11 cellular contexts compared by ENCODE assay signal in genomic region chr2:74778381-74779371, GRCh38. TPM values are rescaled to one million over a fixed set of nuclear protein-coding genes. Genes with fewer than 3 reads are reported as not detected.
DNase-seq lines count a peak whose midpoint lies in the region; ATAC-seq and TF ChIP-seq lines count a peak whose summit lies in the region.
"Had no signal": no experiment of that assay in that cellular context is flagged by ENCODE, and none has a peak within 500 bp of the region (broad histone marks: within the 10 kb centered on the region; RNA-seq: fewer than 3 reads in every experiment).

No MANE protein-coding gene starts in this region.

- no peak overlapping the region for H3K4me2 ChIP-seq in HCT116 (ENCODE audit: low read length)

- no peaks in the 10 kb centered on the region for H3K9me3 Mint-ChIP-seq in glutamatergic neuron (ENCODE audit: unreplicated experiment)
- no peaks in the 10 kb centered on the region for H3K9me3 Mint-ChIP-seq in activated T-helper 2 cell treated with anti-CD3 and anti-CD28 coated beads, Interferon-gamma antibody, Interleukin-2, Interleukin-4, amounts not matched to agents 10 μg/mL and 5 μg/mL and 100 μg/mL, durations not matched to agents 14 hours and 24 hours and 36 hours
- H3K9me3 Mint-ChIP-seq: activated naive CD4-positive, alpha-beta T cell treated with anti-CD3 and anti-CD28 coated beads, Interleukin-2, amount 50 U/mL, for 24 hours had no signal

- H3K36me3 Mint-ChIP-seq in glutamatergic neuron (ENCODE audit: unreplicated experiment), result no peaks in the 10 kb centered on the region
- no peaks in the 10 kb centered on the region for H3K36me3 Mint-ChIP-seq in activated T-helper 2 cell treated with anti-CD3 and anti-CD28 coated beads, Interferon-gamma antibody, Interleukin-2, Interleukin-4, amounts not matched to agents 10 μg/mL and 5 μg/mL and 100 μg/mL, durations not matched to agents 14 hours and 24 hours and 36 hours (ENCODE audit: low read depth)
- H3K36me3 Mint-ChIP-seq: activated naive CD4-positive, alpha-beta T cell treated with anti-CD3 and anti-CD28 coated beads, Interleukin-2, amount 50 U/mL, for 24 hours had no signal

- H4K20me1 ChIP-seq in HCT116 (ENCODE audit: insufficient read depth), result no peaks in the 10 kb centered on the region

- no peak overlapping the region for H3K9ac ChIP-seq in HCT116 (ENCODE audit: low read length)

- CTCF ChIA-PET in HCT116 (lab: Charles Lee), result no interaction called here

- H3K4me3 Mint-ChIP-seq in glutamatergic neuron (ENCODE audit: unreplicated experiment), result no peak overlapping the region
- H3K4me3 Mint-ChIP-seq in activated T-helper 2 cell treated with anti-CD3 and anti-CD28 coated beads, Interferon-gamma antibody, Interleukin-2, Interleukin-4, amounts not matched to agents 10 μg/mL and 5 μg/mL and 100 μg/mL, durations not matched to agents 14 hours and 24 hours and 36 hours (ENCODE audit: low read depth), result no peak overlapping the region
- H3K4me3 Mint-ChIP-seq: activated naive CD4-positive, alpha-beta T cell treated with anti-CD3 and anti-CD28 coated beads, Interleukin-2, amount 50 U/mL, for 24 hours had no signal

- intact Hi-C loops in HCT116 (cut with micrococcal nuclease) (no loop called here), lower leg skin (cut with DNase I; ENCODE audit: low total_unique reads) (no loop called here)
- intact Hi-C loops in activated T-helper 2 cell treated with anti-CD3 and anti-CD28 coated beads, Interferon-gamma antibody, Interleukin-2, Interleukin-4, amounts not matched to agents 10 μg/mL and 5 μg/mL and 100 μg/mL, durations not matched to agents 14 hours and 24 hours and 36 hours (cut with micrococcal nuclease), result loop anchor here (5.0 kb wide), 1 partner anchor 59 kb away; no protein-coding TSS in a partner anchor

- no TSS peak for BruUV-seq in HCT116 (replicated peaks; lab: Mats Ljungman, UMichigan)

- POLR2A ChIA-PET in HCT116 (lab: Charles Lee), result no interaction called here

- no peaks in the 10 kb centered on the region for H3K79me2 ChIP-seq in HCT116 (ENCODE audit: insufficient read depth, low read length)

- no peaks in the 10 kb centered on the region for H3K9me3 ChIP-seq in HCT116 (ENCODE audit: control insufficient read depth in 1 of 2, insufficient read depth in 1 of 2, low read depth in 1 of 2, low read length in 2 of 2)

- RAD21 ChIA-PET in HCT116 (lab: Charles Lee; ENCODE audit: low non-redundant PET in 1 of 2, low total read pairs in 2 of 2, uncharacterized antibody in 2 of 2, unreplicated experiment in 2 of 2), result no interaction called here

- no peaks in the 10 kb centered on the region for H3K4me1 Mint-ChIP-seq in glutamatergic neuron (ENCODE audit: low read depth, unreplicated experiment)
- peaks cover 36% of the 10 kb centered on the region for H3K4me1 Mint-ChIP-seq in activated T-helper 2 cell treated with anti-CD3 and anti-CD28 coated beads, Interferon-gamma antibody, Interleukin-2, Interleukin-4, amounts not matched to agents 10 μg/mL and 5 μg/mL and 100 μg/mL, durations not matched to agents 14 hours and 24 hours and 36 hours (ENCODE audit: low read depth)

- H3K27ac ChIP-seq in HCT116 (ENCODE audit: low read depth, low read length), result no peak overlapping the region

- 0 out of 2 replicates have a peak, but pooled peaks have one; percentile 34 for ATAC-seq in HCT116
- ATAC-seq in GM21381 (IDR thresholded peaks at IDR 0.05; ENCODE audit: unreplicated experiment), result no peak
- no peak for ATAC-seq in GM21423 (IDR thresholded peaks at IDR 0.05; ENCODE audit: unreplicated experiment)

- no peak for TF ChIP-seq CTCF in HCT116 (IDR thresholded peaks at IDR 0.05 in 2 of 3, conservative IDR thresholded peaks at IDR 0.05 in 1 of 3; ENCODE audit: borderline replicate concordance in 1 of 3, insufficient read depth in 1 of 3, low read depth in 2 of 3, low read length in 2 of 3)
- no peak for TF ChIP-seq CTCF in glutamatergic neuron (IDR thresholded peaks at IDR 0.05; ENCODE audit: partially characterized antibody, unreplicated experiment)
- no peak for TF ChIP-seq CTCF in lower leg skin (IDR thresholded peaks at IDR 0.05)

- no peaks in the 10 kb centered on the region for H3K4me1 ChIP-seq in HCT116 (ENCODE audit: control insufficient read depth in 1 of 2, insufficient read depth in 2 of 2, low read length in 2 of 2)

- H2AFZ ChIP-seq in HCT116 (ENCODE audit: low read depth, low read length, poor library complexity, severe bottlenecking), result no peak overlapping the region

- TF ChIP-seq POLR2A in HCT116 (IDR thresholded peaks at IDR 0.05; ENCODE audit: borderline replicate concordance, extremely low read depth, insufficient read depth, insufficient read length), result no peak
- no peak for TF ChIP-seq POLR2A in lower leg skin (IDR thresholded peaks at IDR 0.05)

- H3K27ac Mint-ChIP-seq in glutamatergic neuron (ENCODE audit: unreplicated experiment), result no peak overlapping the region
- H3K27ac Mint-ChIP-seq in activated T-helper 2 cell treated with anti-CD3 and anti-CD28 coated beads, Interferon-gamma antibody, Interleukin-2, Interleukin-4, amounts not matched to agents 10 μg/mL and 5 μg/mL and 100 μg/mL, durations not matched to agents 14 hours and 24 hours and 36 hours, result no peak overlapping the region
- H3K27ac Mint-ChIP-seq: activated naive CD4-positive, alpha-beta T cell treated with anti-CD3 and anti-CD28 coated beads, Interleukin-2, amount 50 U/mL, for 24 hours had no signal

- no peaks in the 10 kb centered on the region for H3K27me3 ChIP-seq in HCT116 (ENCODE audit: insufficient read depth, low read length)

- no peak for TF ChIP-seq RAD21 in HCT116 (IDR thresholded peaks at IDR 0.05; ENCODE audit: low read depth)

- H3K4me3 ChIP-seq in HCT116 (replicated peaks in 1 of 2; ENCODE audit: low read depth in 1 of 2, low read length in 2 of 2) (no peak overlapping the region), lower leg skin (ENCODE audit: low read depth, poor library complexity, severe bottlenecking) (no peak overlapping the region)

- H3K9me2 ChIP-seq in HCT116 (ENCODE audit: insufficient read depth), result no peaks in the 10 kb centered on the region

- DNase-seq in AG08396 (ENCODE audit: low spot score) (peak; percentile 27), HCT116 (ENCODE audit: low read depth, low spot score) (no peak), NCI-H748 treated with DMSO at 0.1 percent for 48 hours (lab: John Stamatoyannopoulos, UW) (peak; percentile 87), glutamatergic neuron (peak; percentile 57), lower leg skin (ENCODE audit: low spot score in 2 of 2) (no peak)
- no peak for DNase-seq in activated T-helper 2 cell treated with anti-CD3 and anti-CD28 coated beads, Interferon-gamma antibody, Interleukin-2, Interleukin-4, amounts not matched to agents 10 μg/mL and 5 μg/mL and 100 μg/mL, durations not matched to agents 14 hours and 24 hours and 36 hours (ENCODE audit: low spot score)
- DNase-seq: hippocampal formation; stimulated activated CD4-positive, alpha-beta T cell treated with anti-CD3 and anti-CD28 coated beads, Interleukin-4, amount 100 ng/mL, for 24 hours had no signal

- peaks cover 3% of the 10 kb centered on the region for H3K27me3 Mint-ChIP-seq in glutamatergic neuron (ENCODE audit: unreplicated experiment)
- H3K27me3 Mint-ChIP-seq in activated T-helper 2 cell treated with anti-CD3 and anti-CD28 coated beads, Interferon-gamma antibody, Interleukin-2, Interleukin-4, amounts not matched to agents 10 μg/mL and 5 μg/mL and 100 μg/mL, durations not matched to agents 14 hours and 24 hours and 36 hours (ENCODE audit: low read depth), result no peaks in the 10 kb centered on the region
- H3K27me3 Mint-ChIP-seq: activated naive CD4-positive, alpha-beta T cell treated with anti-CD3 and anti-CD28 coated beads, Interleukin-2, amount 50 U/mL, for 24 hours had no signal

- WGBS in lower leg skin, 2 donors, result 41 to 42% methylated on average over 18 of the region's 18 CpGs

- H3K36me3 ChIP-seq in HCT116 (ENCODE audit: control insufficient read depth in 1 of 2, insufficient read depth in 2 of 2, low read length in 2 of 2), result no peaks in the 10 kb centered on the region

TF ChIP-seq in HCT116, 20 proteins besides CTCF, POLR2A, EP300 and RAD21:
- TF ChIP-seq ELF1 (IDR thresholded peaks at IDR 0.05; ENCODE audit: borderline replicate concordance, low read depth), result no peak
- TF ChIP-seq ZBTB33 (IDR thresholded peaks at IDR 0.05; ENCODE audit: extremely low read depth, insufficient replicate concordance, low read length), result no peak

RNA-seq across cellular contexts. Expression of gene HK2, which starts 55.3 kb away (rescaled TPM):
- total RNA-seq in HCT116 (2021; ENCODE audit: unreplicated experiment), result 42.5 TPM
- polyA plus RNA-seq in HCT116 (2012), result 53.6 and 66.0 TPM in 2 replicates
- total RNA-seq in glutamatergic neuron (ENCODE audit: unreplicated experiment), result 8.1 TPM
- total RNA-seq in activated T-helper 2 cell treated with anti-CD3 and anti-CD28 coated beads, Interferon-gamma antibody, Interleukin-2, Interleukin-4, amounts not matched to agents 10 μg/mL and 5 μg/mL and 100 μg/mL, durations not matched to agents 14 hours and 24 hours and 36 hours, result 102 TPM in 2 replicates
- 10 to 100 TPM; 22.4 to 27.3 (median 25.8) TPM for total RNA-seq in lower leg skin

Comparison
In these comparisons a context has a peak if more than half of its experiments do, and no peak if none do; other contexts are left out.
1. DNase-seq: peak in AG08396 (single experiment), NCI-H748 treated with DMSO at 0.1 percent for 48 hours (single experiment) and glutamatergic neuron (single experiment); none in HCT116 (single experiment), activated T-helper 2 cell treated with anti-CD3 and anti-CD28 coated beads, Interferon-gamma antibody, Interleukin-2, Interleukin-4, amounts not matched to agents 10 μg/mL and 5 μg/mL and 100 μg/mL, durations not matched to agents 14 hours and 24 hours and 36 hours (single experiment) and lower leg skin (0 of 2).